In genomic region chr17:80847506-80848230, GRCh38 we compare ENCODE assay signal across 10 cellular contexts.
DNase-seq lines count a peak whose midpoint lies in the region; ATAC-seq and TF ChIP-seq lines count a peak whose summit lies in the region.
"Had no signal": no experiment of that assay in that cellular context is flagged by ENCODE, and none has a peak within 500 bp of the region (broad histone marks: within the 10 kb centered on the region; RNA-seq: fewer than 3 reads in every experiment).

No MANE protein-coding gene starts in this region.

- H4K20me1 ChIP-seq in osteoblast (ENCODE audit: insufficient read depth, low read length): no peaks in the 10 kb centered on the region

- H3K9me3 ChIP-seq in KOPT-K1 (ENCODE audit: insufficient read depth, low read length, poor library complexity, severe bottlenecking) (no peaks in the 10 kb centered on the region), osteoblast (ENCODE audit: low read depth, low read length) (no peaks in the 10 kb centered on the region)
- H3K9me3 ChIP-seq: HAP-1 had no signal

- H3K79me2 ChIP-seq in osteoblast (ENCODE audit: insufficient read depth, low read length): no peaks in the 10 kb centered on the region

- H2AFZ ChIP-seq in osteoblast (ENCODE audit: low read length): no peak overlapping the region

- no peak overlapping the region for H3K4me3 ChIP-seq in osteoblast (ENCODE audit: insufficient read depth, low read length)
- H3K4me3 ChIP-seq: HAP-1 had no signal

- peak overlapping the region; percentile 89 for H3K27ac ChIP-seq in KOPT-K1 (ENCODE audit: low read depth, low read length, poor library complexity, severe bottlenecking)
- no peak overlapping the region for H3K27ac ChIP-seq in osteoblast (ENCODE audit: low read depth, low read length)

- H3K4me1 ChIP-seq in osteoblast (ENCODE audit: insufficient read depth, low read length): peaks cover 9% of the 10 kb centered on the region
- H3K4me1 ChIP-seq: HAP-1 had no signal

- peak; percentile 26 to 41 for DNase-seq in activated CD8-positive, alpha-beta memory T cell treated with anti-CD3 and anti-CD28 coated beads for 1 hour (ENCODE audit: extremely low read depth in 1 of 2, low read depth in 1 of 2)
- DNase-seq in effector CD8-positive, alpha-beta T cell (lab: John Stamatoyannopoulos, UW): peak; percentile 22
- DNase-seq in stimulated activated CD8-positive, alpha-beta memory T cell treated with anti-CD3 and anti-CD28 coated beads, Interleukin-12 subunit alpha, Interleukin-12 subunit beta, amount 100 ng/mL, for 4 hours (ENCODE audit: low read depth): peak; percentile 39
- DNase-seq in osteoblast (ENCODE audit: insufficient read length, low spot score, missing footprints) (no peak), globus pallidus (ENCODE audit: low spot score) (no peak), NCI-H2081 treated with DMSO at 0.1 percent for 48 hours (lab: John Stamatoyannopoulos, UW) (no peak)
- DNase-seq: NCI-H345 had no signal

- TF ChIP-seq CTCF in osteoblast (IDR thresholded peaks at IDR 0.05; ENCODE audit: extremely low read depth, low read depth, low read length): no peak

- ATAC-seq in GM18519 (IDR thresholded peaks at IDR 0.05; ENCODE audit: low FRiP score, unreplicated experiment): no peak

- H3K4me2 ChIP-seq in osteoblast (ENCODE audit: insufficient read depth, low read length): no peak overlapping the region

- H3K27me3 ChIP-seq in osteoblast (ENCODE audit: insufficient read depth, low read length): no peaks in the 10 kb centered on the region

- H3K36me3 ChIP-seq in KOPT-K1 (ENCODE audit: insufficient read depth, low read length) (peaks cover 71% of the 10 kb centered on the region), osteoblast (ENCODE audit: insufficient read depth, low read length) (peaks cover 4% of the 10 kb centered on the region)

Comparison
In these comparisons a context has a peak if more than half of its experiments do, and no peak if none do; other contexts are left out.
1. DNase-seq: peak in activated CD8-positive, alpha-beta memory T cell treated with anti-CD3 and anti-CD28 coated beads for 1 hour (2 of 2), effector CD8-positive, alpha-beta T cell (single experiment) and stimulated activated CD8-positive, alpha-beta memory T cell treated with anti-CD3 and anti-CD28 coated beads, Interleukin-12 subunit alpha, Interleukin-12 subunit beta, amount 100 ng/mL, for 4 hours (single experiment); none in osteoblast (single experiment), globus pallidus (single experiment) and NCI-H2081 treated with DMSO at 0.1 percent for 48 hours (single experiment).